10 cellular contexts compared by ENCODE assay signal in the genomic region with DNA sequence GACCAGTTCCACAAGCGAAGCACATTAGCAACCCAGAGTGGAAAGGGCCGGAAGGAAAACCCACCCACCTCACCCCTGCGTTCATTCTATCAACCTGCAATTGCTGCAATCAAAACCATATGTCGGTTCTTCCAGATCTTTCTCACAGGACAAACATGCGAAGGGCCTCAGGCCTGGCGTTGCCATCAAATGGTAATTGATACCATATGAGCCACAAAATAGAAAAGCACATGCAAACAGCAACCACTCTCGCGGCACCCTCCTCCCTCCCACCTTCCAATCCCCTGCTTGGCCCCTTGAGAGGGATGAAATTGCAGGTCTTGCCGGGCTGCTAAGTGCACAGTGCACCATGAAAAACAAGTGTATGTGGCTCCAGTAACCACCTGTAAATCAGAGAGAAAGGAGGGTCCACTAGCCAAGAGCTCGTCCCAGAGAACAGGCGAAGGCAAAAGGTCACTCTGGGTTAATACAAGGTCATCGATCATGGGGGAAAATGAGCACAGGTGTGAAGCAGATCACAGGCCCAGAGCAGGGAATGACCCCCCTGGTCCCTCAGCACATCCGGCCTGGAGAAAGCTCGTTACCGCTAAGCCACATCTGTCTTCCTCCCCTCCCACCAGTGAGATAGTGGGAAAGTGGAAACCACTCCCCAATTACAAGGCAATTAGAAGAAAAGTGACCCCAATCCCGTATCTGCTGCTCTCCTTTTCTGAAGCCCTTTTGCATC.
A peak's percentile ranks its signal among the peaks of the same experiment; 100 is the strongest.
DNase-seq lines count a peak whose midpoint lies in the region; ATAC-seq and TF ChIP-seq lines count a peak whose summit lies in the region.
"Had no signal": no experiment of that assay in that cellular context is flagged by ENCODE, and none has a peak within 500 bp of the region (broad histone marks: within the 10 kb centered on the region; RNA-seq: fewer than 3 reads in every experiment).

No MANE protein-coding gene starts in this region.

- H3K9me3 ChIP-seq in IMR-90 (ENCODE audit: control insufficient read depth, insufficient read depth, low read length) (no peaks in the 10 kb centered on the region), hepatocyte (ENCODE audit: low read depth) (no peaks in the 10 kb centered on the region), subcutaneous abdominal adipose tissue (ENCODE audit: control insufficient read depth in 5 of 5, low read length in 5 of 5) (no peaks in the 10 kb centered on the region), esophagus squamous epithelium (no peaks in the 10 kb centered on the region)
- H3K9me3 ChIP-seq: SJCRH30, thyroid gland had no signal

- in situ Hi-C loops in IMR-90 (cut with MboI; ENCODE audit: low sequenced_read_pairs) = no loop called here

- no peak overlapping the region for H2AK9ac ChIP-seq in IMR-90 (replicated peaks; ENCODE audit: low read depth, low read length, poor library complexity)

- H4K91ac ChIP-seq in IMR-90 (ENCODE audit: insufficient read depth, low read depth, low read length) = no peak overlapping the region

- no peak overlapping the region for H3K18ac ChIP-seq in IMR-90 (ENCODE audit: low read depth, low read length)

- H3K27me3 ChIP-seq in IMR-90 (ENCODE audit: control insufficient read depth, insufficient read depth, low read length) (no peaks in the 10 kb centered on the region), hepatocyte (no peaks in the 10 kb centered on the region), subcutaneous abdominal adipose tissue (ENCODE audit: control insufficient read depth in 5 of 5, insufficient read depth in 4 of 5, low read length in 5 of 5) (no peaks in the 10 kb centered on the region), esophagus squamous epithelium (no peaks in the 10 kb centered on the region)
- H3K27me3 ChIP-seq: SJCRH30, thyroid gland had no signal

- H3K4me2 ChIP-seq in IMR-90 (ENCODE audit: low read depth, low read length) (no peak overlapping the region; the same call in 1 of the 2 replicates), hepatocyte (peak overlapping the region; percentile 69)

- H3K27ac ChIP-seq in IMR-90 (ENCODE audit: insufficient read depth, low read length) (no peak overlapping the region), hepatocyte (peak overlapping the region; percentile 89), subcutaneous abdominal adipose tissue (ENCODE audit: low read depth, low read length) (peak overlapping the region; percentile 42), esophagus squamous epithelium (peak overlapping the region in 2 of 4 donors; percentile 26 to 39)
- H3K27ac ChIP-seq: SJCRH30, thyroid gland had no signal

- WGBS in IMR-90 (ENCODE audit: extremely low coverage in 2 of 2, insufficient read length in 1 of 2), 2 experiments = 72% methylated on average over 3 of the region's 16 CpGs; no CpG with 5 or more reads in 1 of the 2 experiments
- WGBS in hepatocyte (ENCODE audit: low lambda C conversion rate, missing lambda C conversion rate) = 54% methylated on average over 14 of the region's 16 CpGs
- WGBS in esophagus squamous epithelium, 2 donors = 75 to 80% methylated on average over 16 of the region's 16 CpGs

- no peak overlapping the region for H2BK20ac ChIP-seq in IMR-90 (ENCODE audit: low read depth, low read length)

- TF ChIP-seq RAD21 in IMR-90 (IDR thresholded peaks at IDR 0.05; ENCODE audit: low read length) = no peak

- no peak overlapping the region for H3K4ac ChIP-seq in IMR-90 (ENCODE audit: low read depth, low read length)

- no peak overlapping the region for H4K8ac ChIP-seq in IMR-90 (ENCODE audit: low read depth in 2 of 2, low read length in 2 of 2)

- CTCF ChIA-PET in IMR-90 (lab: Yijun Ruan, JAX) = interaction anchor here (1.2 kb wide), 1 partner anchor 9 kb away, joined by 3 read pairs; no protein-coding TSS in a partner anchor

- no TSS peak for BruUV-seq in IMR-90 (replicated peaks; lab: Mats Ljungman, UMichigan)

- H2AFZ ChIP-seq in IMR-90 (replicated peaks; ENCODE audit: low read length, poor library complexity) (no peak overlapping the region), hepatocyte (no peak overlapping the region)

- no peaks in the 10 kb centered on the region for H3K9me2 ChIP-seq in hepatocyte (replicated peaks; ENCODE audit: insufficient read depth)

- POLR2A ChIA-PET in IMR-90 (lab: Charles Lee; ENCODE audit: unreplicated experiment) = no interaction called here

- no peak overlapping the region for H3K14ac ChIP-seq in IMR-90 (replicated peaks; ENCODE audit: low read depth, low read length)

- dilution Hi-C loops in IMR-90 (cut with HindIII; ENCODE audit: low sequenced_read_pairs, unreplicated experiment) = no loop called here

- intact Hi-C loops in IMR-90 (cut with micrococcal nuclease) = no loop called here
- intact Hi-C loops in esophagus squamous epithelium (cut with DNase I) = no loop called here

- no peak for TF ChIP-seq POLR2A in IMR-90 (IDR thresholded peaks at IDR 0.05; ENCODE audit: low read depth, low read length)
- TF ChIP-seq POLR2A in esophagus squamous epithelium (IDR thresholded peaks at IDR 0.05) = no peak

- H3K9ac ChIP-seq in IMR-90 (ENCODE audit: low read depth, low read length) (no peak overlapping the region), subcutaneous abdominal adipose tissue (ENCODE audit: low read length in 5 of 5) (peak overlapping the region in 1 of 5 donors; percentile 23)

- no peak for ATAC-seq in IMR-90 (ENCODE audit: low read depth)
- no peak for ATAC-seq in HG02588 (IDR thresholded peaks at IDR 0.05; ENCODE audit: unreplicated experiment)

- no peak overlapping the region for H3K23ac ChIP-seq in IMR-90 (ENCODE audit: low read depth, low read length)

- no peak overlapping the region for H2BK5ac ChIP-seq in IMR-90 (ENCODE audit: low read depth, low read length, poor library complexity, severe bottlenecking)

- peaks cover 43 to 71% of the 10 kb centered on the region in 2 experiments for H3K79me1 ChIP-seq in IMR-90 (ENCODE audit: low read depth in 1 of 2, low read length in 2 of 2)

- H2BK120ac ChIP-seq in IMR-90 (ENCODE audit: low read depth, low read length) = no peak overlapping the region

- peaks cover 65% of the 10 kb centered on the region for H3K79me2 ChIP-seq in hepatocyte

- peaks cover 12% of the 10 kb centered on the region for H4K20me1 ChIP-seq in IMR-90 (ENCODE audit: insufficient read depth, low read length)
- no peaks in the 10 kb centered on the region for H4K20me1 ChIP-seq in hepatocyte (ENCODE audit: insufficient read depth, poor library complexity, severe bottlenecking)

- H3K9me1 ChIP-seq in IMR-90 (ENCODE audit: insufficient read depth, low read length) = peaks cover 8% of the 10 kb centered on the region

- H2BK15ac ChIP-seq in IMR-90 (ENCODE audit: low read depth, low read length) = no peak overlapping the region

- DNase-seq in IMR-90 = peak; percentile 37
- peak; percentile 61 for DNase-seq in hepatocyte (ENCODE audit: low spot score)
- DNase-seq in esophagus squamous epithelium (lab: John Stamatoyannopoulos, UW) = no peak
- no peak for DNase-seq in NCI-H2196 (lab: John Stamatoyannopoulos, UW; ENCODE audit: unreplicated experiment)
- DNase-seq: activated CD4-positive, alpha-beta memory T cell treated with anti-CD3 and anti-CD28 coated beads for 36 hours; thyroid gland had no signal

- no peak for TF ChIP-seq CTCF in IMR-90 (conservative IDR thresholded peaks at IDR 0.05; ENCODE audit: low read depth, low read length)
- TF ChIP-seq CTCF in hepatocyte (IDR thresholded peaks at IDR 0.05; ENCODE audit: poor library complexity) = no peak
- TF ChIP-seq CTCF in esophagus squamous epithelium (IDR thresholded peaks at IDR 0.05) = no peak

- H3K36me3 ChIP-seq in IMR-90 (ENCODE audit: control insufficient read depth, insufficient read depth, low read length) (no peaks in the 10 kb centered on the region), hepatocyte (replicated peaks; ENCODE audit: insufficient read depth, low read depth) (no peaks in the 10 kb centered on the region), subcutaneous abdominal adipose tissue (ENCODE audit: control insufficient read depth in 5 of 5, insufficient read depth in 5 of 5, low read length in 5 of 5) (no peaks in the 10 kb centered on the region), esophagus squamous epithelium (no peaks in the 10 kb centered on the region)
- H3K36me3 ChIP-seq: SJCRH30, thyroid gland had no signal

- H3K4me3 ChIP-seq in IMR-90 (ENCODE audit: insufficient read depth, low read depth, low read length) = no peak overlapping the region
- H3K4me3 ChIP-seq in hepatocyte = no peak overlapping the region
- H3K4me3 ChIP-seq in subcutaneous abdominal adipose tissue (ENCODE audit: low read depth in 1 of 5, low read length in 5 of 5) = peak overlapping the region in 4 of 5 donors; percentile 39 to 42 (median 40)
- peak overlapping the region in 1 of 4 donors; percentile 41 for H3K4me3 ChIP-seq in esophagus squamous epithelium
- H3K4me3 ChIP-seq: SJCRH30, thyroid gland had no signal

- no peak overlapping the region for H3K56ac ChIP-seq in IMR-90 (ENCODE audit: extremely low read depth, insufficient read depth, low read length)

- no peak overlapping the region for H2AK5ac ChIP-seq in IMR-90 (ENCODE audit: low read depth, low read length)

- H4K5ac ChIP-seq in IMR-90 (ENCODE audit: low read depth, low read length) = no peak overlapping the region

- peaks cover 12% of the 10 kb centered on the region for H3K4me1 ChIP-seq in IMR-90 (ENCODE audit: control insufficient read depth, insufficient read depth, low read length)
- peaks cover under 1% of the 10 kb centered on the region for H3K4me1 ChIP-seq in hepatocyte (ENCODE audit: insufficient read depth)
- peaks cover 7 to 59% (median 27%) of the 10 kb centered on the region in 5 donors for H3K4me1 ChIP-seq in subcutaneous abdominal adipose tissue (ENCODE audit: control insufficient read depth in 5 of 5, insufficient read depth in 5 of 5, low read length in 5 of 5)
- H3K4me1 ChIP-seq in esophagus squamous epithelium = peaks cover 0 to 19% (median 7%) of the 10 kb centered on the region in 3 donors
- H3K4me1 ChIP-seq: SJCRH30 had no signal

TF ChIP-seq in IMR-90, 13 proteins besides CTCF, POLR2A, EP300 and RAD21 (continues in another document):
- no peak for TF ChIP-seq USF2 (IDR thresholded peaks at IDR 0.05; ENCODE audit: low read depth, low read length)

TF ChIP-seq in PFSK-1, 5 proteins besides CTCF, POLR2A, EP300 and RAD21 (continues in another document):
- TF ChIP-seq TAF1 (IDR thresholded peaks at IDR 0.05; ENCODE audit: borderline replicate concordance, insufficient read depth, low read length) (no peak), SIN3A (IDR thresholded peaks at IDR 0.05; ENCODE audit: borderline replicate concordance, insufficient read depth, low read length) (peak; percentile 64; the same call in 1 of the 2 replicates), FOXP2 (optimal IDR thresholded peaks at IDR 0.05; ENCODE audit: borderline replicate concordance, extremely low read depth, extremely low read length, insufficient read depth) (no peak), POLR2AphosphoS5 (IDR thresholded peaks at IDR 0.05; ENCODE audit: low read depth, low read length) (peak; percentile 41)

Comparison
In these comparisons a context has a peak if more than half of its experiments do, and no peak if none do; other contexts are left out.
1. DNase-seq: peak in IMR-90 (single experiment) and hepatocyte (single experiment); none in esophagus squamous epithelium (single experiment) and NCI-H2196 (single experiment).
2. H3K4me3 ChIP-seq: peak in subcutaneous abdominal adipose tissue (4 of 5); none in IMR-90 (single experiment) and hepatocyte (single experiment).